26 cellular contexts compared by ENCODE assay signal in genomic region chr5:93071710-93072109, GRCh38.
A peak's percentile ranks its signal among the peaks of the same experiment; 100 is the strongest.
DNase-seq lines count a peak whose midpoint lies in the region; ATAC-seq, FAIRE-seq and TF ChIP-seq lines count a peak whose summit lies in the region.
"Had no signal": no experiment of that assay in that cellular context is flagged by ENCODE, and none has a peak within 500 bp of the region (broad histone marks: within the 10 kb centered on the region; RNA-seq: fewer than 3 reads in every experiment).

No MANE protein-coding gene starts in this region.

- no peaks in the 10 kb centered on the region for H3K9me2 ChIP-seq in PC-3 (replicated peaks; ENCODE audit: low read length)

- POLR2A ChIA-PET in PC-3 (lab: Charles Lee; ENCODE audit: unreplicated experiment): no interaction called here
- POLR2A ChIA-PET in Caco-2 (lab: Charles Lee): no interaction called here

- H2AFZ ChIP-seq in PC-3 (ENCODE audit: low read length): no peak overlapping the region
- H2AFZ ChIP-seq: PC-9 had no signal

- H3K4me1 ChIP-seq in PC-3 (ENCODE audit: insufficient read depth, low read length): peaks cover 37% of the 10 kb centered on the region
- H3K4me1 ChIP-seq in effector memory CD4-positive, alpha-beta T cell (ENCODE audit: control insufficient read depth, insufficient read depth, low read length, poor library complexity, severe bottlenecking): no peaks in the 10 kb centered on the region
- H3K4me1 ChIP-seq in Caco-2: no peaks in the 10 kb centered on the region

- H3K36me3 ChIP-seq in PC-3 (ENCODE audit: low read depth, low read length) (no peaks in the 10 kb centered on the region), Caco-2 (ENCODE audit: control insufficient read depth, insufficient read depth, low read length) (no peaks in the 10 kb centered on the region)
- no peaks in the 10 kb centered on the region for H3K36me3 ChIP-seq in effector memory CD4-positive, alpha-beta T cell (ENCODE audit: control insufficient read depth, insufficient read depth, low read length)
- H3K36me3 ChIP-seq: SJSA1 had no signal

- no peak for TF ChIP-seq CTCF in PC-3 (conservative IDR thresholded peaks at IDR 0.05; ENCODE audit: low read depth, low read length)
- no peak for TF ChIP-seq CTCF in Caco-2 (IDR thresholded peaks at IDR 0.05; ENCODE audit: insufficient read depth in 1 of 2, low read depth in 1 of 2, low read length in 1 of 2, severe bottlenecking in 1 of 2, unreplicated experiment in 1 of 2)

- no peak overlapping the region for H3K4me2 ChIP-seq in PC-3 (ENCODE audit: low read length)
- H3K4me2 ChIP-seq: PC-9 had no signal

- no peaks in the 10 kb centered on the region for H3K79me2 ChIP-seq in PC-3 (ENCODE audit: low read length)

- ATAC-seq in HG02870 (IDR thresholded peaks at IDR 0.05; ENCODE audit: unreplicated experiment) (peak; percentile 60), PC-3 (no peak)
- ATAC-seq: CD8-positive, alpha-beta T cell; T-cell had no signal

- H3K4me3 ChIP-seq in PC-3 (ENCODE audit: low read length): no peak overlapping the region
- H3K4me3 ChIP-seq in effector memory CD4-positive, alpha-beta T cell (ENCODE audit: insufficient read depth, low read depth, low read length, poor library complexity, severe bottlenecking): no peak overlapping the region
- no peak overlapping the region for H3K4me3 ChIP-seq in Caco-2 (ENCODE audit: low read depth, low read length)
- H3K4me3 ChIP-seq: PC-9, SJSA1 had no signal

- H3K4me1 Mint-ChIP-seq in Caco-2 (ENCODE audit: low read depth, unreplicated experiment): no peaks in the 10 kb centered on the region
- H3K4me1 Mint-ChIP-seq: B cell, T-cell had no signal

- H4K20me1 ChIP-seq in PC-3 (ENCODE audit: low read length): no peaks in the 10 kb centered on the region

- CTCF ChIA-PET in PC-3 (lab: Charles Lee) (no interaction called here), Caco-2 (lab: Charles Lee) (no interaction called here)

- peak overlapping the region; percentile 18; the same call in 1 of the 2 replicates for H3K9ac ChIP-seq in PC-3 (ENCODE audit: low read length)

- no peaks in the 10 kb centered on the region for H3K27me3 Mint-ChIP-seq in Caco-2 (ENCODE audit: insufficient read depth, unreplicated experiment)
- H3K27me3 Mint-ChIP-seq: B cell, T-cell had no signal

- peaks cover 4% of the 10 kb centered on the region for H3F3A ChIP-seq in PC-3 (ENCODE audit: low read length, unreplicated experiment)

- BruUV-seq in PC-3 (replicated peaks; lab: Mats Ljungman, UMichigan) (no TSS peak), Caco-2 (replicated peaks; lab: Mats Ljungman, UMichigan) (no TSS peak)

- DNase-seq in GM18507 (ENCODE audit: extremely low spot score, insufficient read length, low read depth) (no peak), PC-3 (no peak), NCI-H1048 (lab: John Stamatoyannopoulos, UW) (no peak), caudate nucleus (lab: John Stamatoyannopoulos, UW) (no peak), Caco-2 (no peak)
- DNase-seq in effector memory CD4-positive, alpha-beta T cell: no peak
- DNase-seq: Calu3; CD8-positive, alpha-beta T cell; DMS79 treated with DMSO at 0.1 percent for 48 hours; NCI-H1092 treated with DMSO at 0.1 percent for 48 hours; NCI-H1436; NCI-H187; NCI-H2171 treated with DMSO at 0.1 percent for 48 hours; NCI-H345; NCI-H510A treated with DMSO at 0.1 percent for 48 hours; NCI-H748 treated with DMSO at 0.1 percent for 48 hours; PC-9; Right ventricle myocardium superior; RPMI8226; T-cell had no signal

- no peak overlapping the region for H3K27ac Mint-ChIP-seq in Caco-2 (ENCODE audit: unreplicated experiment)
- H3K27ac Mint-ChIP-seq: B cell; CD8-positive, alpha-beta T cell; T-cell had no signal

- H3K27me3 ChIP-seq in PC-3 (ENCODE audit: low read length) (no peaks in the 10 kb centered on the region), Caco-2 (replicated peaks; ENCODE audit: control insufficient read depth, insufficient read depth, low read length) (no peaks in the 10 kb centered on the region)
- no peaks in the 10 kb centered on the region for H3K27me3 ChIP-seq in effector memory CD4-positive, alpha-beta T cell (replicated peaks; ENCODE audit: control insufficient read depth, insufficient read depth, low read length, poor library complexity, severe bottlenecking)
- H3K27me3 ChIP-seq: SJSA1 had no signal

- FAIRE-seq in GM18507 (lab: Jason Lieb, UNC): peak; percentile 56
- FAIRE-seq: GM19239, H54 had no signal

- H3K27ac ChIP-seq in PC-3 (ENCODE audit: low read length): peak overlapping the region; percentile 88
- no peak overlapping the region for H3K27ac ChIP-seq in caudate nucleus (ENCODE audit: low read depth, low read length)
- no peak overlapping the region for H3K27ac ChIP-seq in effector memory CD4-positive, alpha-beta T cell (ENCODE audit: insufficient read depth, low read length, poor library complexity, severe bottlenecking)
- H3K27ac ChIP-seq: C4-2B, PC-9, SJSA1 had no signal

- no peak overlapping the region for H3K4me3 Mint-ChIP-seq in Caco-2 (ENCODE audit: unreplicated experiment)
- H3K4me3 Mint-ChIP-seq: B cell; CD8-positive, alpha-beta T cell; T-cell had no signal

- H3K9me3 ChIP-seq in PC-3 (ENCODE audit: low read length) (no peaks in the 10 kb centered on the region), Caco-2 (no peaks in the 10 kb centered on the region)
- no peaks in the 10 kb centered on the region for H3K9me3 ChIP-seq in effector memory CD4-positive, alpha-beta T cell (ENCODE audit: control insufficient read depth, low read length)
- H3K9me3 ChIP-seq: SJSA1 had no signal

- H3K36me3 Mint-ChIP-seq in Caco-2 (ENCODE audit: insufficient read depth, unreplicated experiment): no peaks in the 10 kb centered on the region
- H3K36me3 Mint-ChIP-seq: CD8-positive, alpha-beta T cell; T-cell had no signal

- no peaks in the 10 kb centered on the region for H3K9me3 Mint-ChIP-seq in Caco-2 (ENCODE audit: unreplicated experiment)
- H3K9me3 Mint-ChIP-seq: CD8-positive, alpha-beta T cell; T-cell had no signal

- intact Hi-C loops in PC-3 (cut with micrococcal nuclease): loop anchor here (10.0 kb wide), 5 partner anchors 157 to 507 kb away; no protein-coding TSS in a partner anchor
- intact Hi-C loops in Caco-2 (cut with micrococcal nuclease; ENCODE audit: unreplicated experiment): no loop called here
